ENCODE assay signal across 8 cellular contexts in genomic region chr4:183905593-183906485, GRCh38. TPM values are rescaled to one million over a fixed set of nuclear protein-coding genes. Genes with fewer than 3 reads are reported as not detected.
DNase-seq lines count a peak whose midpoint lies in the region; ATAC-seq and TF ChIP-seq lines count a peak whose summit lies in the region.

No MANE protein-coding gene starts in this region.

- ATAC-seq in activated CD8-positive, alpha-beta T cell treated with anti-CD3 and anti-CD28 coated beads, Interleukin-2, amount 10 ng/mL, durations not matched to agents 7 days and 5 days: peak; percentile 47
- ATAC-seq in GM19035 (IDR thresholded peaks at IDR 0.05; ENCODE audit: unreplicated experiment) (no peak), GM21381 (IDR thresholded peaks at IDR 0.05; ENCODE audit: unreplicated experiment) (no peak)

- H3K36me3 ChIP-seq in BE2C (no peaks in the 10 kb centered on the region), HUES64 (ENCODE audit: insufficient read depth, low read length) (no peaks in the 10 kb centered on the region), neuronal stem cell (replicated peaks in 1 of 2; ENCODE audit: control insufficient read depth in 2 of 2, insufficient read depth in 2 of 2, low read length in 2 of 2) (peaks cover 0 to 10% of the 10 kb centered on the region in 2 donors)

- H2AK5ac ChIP-seq in neuronal stem cell (ENCODE audit: low read depth, low read length): peak overlapping the region; percentile 38

- H3K4me1 Mint-ChIP-seq in activated CD8-positive, alpha-beta T cell treated with anti-CD3 and anti-CD28 coated beads, Interleukin-2, amount 10 ng/mL, durations not matched to agents 7 days and 5 days (ENCODE audit: low read depth): no peaks in the 10 kb centered on the region

- no peaks in the 10 kb centered on the region for H3K79me1 ChIP-seq in neuronal stem cell (ENCODE audit: low read depth, low read length)

- H3K18ac ChIP-seq in neuronal stem cell (ENCODE audit: low read length): peak overlapping the region; percentile 96

- no peaks in the 10 kb centered on the region for H3K9me3 ChIP-seq in BE2C
- 0 out of 2 replicates have a peak, but pooled peaks cover 3% of the 10 kb centered on the region for H3K9me3 ChIP-seq in HUES64 (ENCODE audit: insufficient read depth, low read depth, low read length)
- H3K9me3 ChIP-seq in neuronal stem cell (replicated peaks in 1 of 2; ENCODE audit: control insufficient read depth in 2 of 2, insufficient read depth in 1 of 2, low read depth in 1 of 2, low read length in 2 of 2): peaks cover 2 to 12% of the 10 kb centered on the region in 2 donors

- TF ChIP-seq CTCF in BE2C (IDR thresholded peaks at IDR 0.05; ENCODE audit: low read depth, low read length): no peak

- H3K36me3 Mint-ChIP-seq in activated CD8-positive, alpha-beta T cell treated with anti-CD3 and anti-CD28 coated beads, Interleukin-2, amount 10 ng/mL, durations not matched to agents 7 days and 5 days (ENCODE audit: low read depth): no peaks in the 10 kb centered on the region

- H3K9ac ChIP-seq in HUES64 (ENCODE audit: low read depth, low read length) (peak overlapping the region; percentile 83), neuronal stem cell (ENCODE audit: low read depth, low read length, poor library complexity) (peak overlapping the region; percentile 97)

- H3K27me3 ChIP-seq in BE2C (no peaks in the 10 kb centered on the region), HUES64 (ENCODE audit: insufficient read depth, low read length) (peaks cover 69% of the 10 kb centered on the region), neuronal stem cell (ENCODE audit: control insufficient read depth in 3 of 3, insufficient read depth in 3 of 3, low read depth in 1 of 3, low read length in 3 of 3) (no peaks in the 10 kb centered on the region)

- H3K4ac ChIP-seq in neuronal stem cell (ENCODE audit: low read length): no peak overlapping the region

- no peak overlapping the region for H3K27ac Mint-ChIP-seq in activated CD8-positive, alpha-beta T cell treated with anti-CD3 and anti-CD28 coated beads, Interleukin-2, amount 10 ng/mL, durations not matched to agents 7 days and 5 days

- H3K4me3 Mint-ChIP-seq in activated CD8-positive, alpha-beta T cell treated with anti-CD3 and anti-CD28 coated beads, Interleukin-2, amount 10 ng/mL, durations not matched to agents 7 days and 5 days: peak overlapping the region; percentile 20

- peak overlapping the region; percentile 92 for H3K4me2 ChIP-seq in neuronal stem cell (ENCODE audit: insufficient read depth, low read length, poor library complexity, severe bottlenecking)

- POLR2A ChIA-PET in activated CD8-positive, alpha-beta T cell treated with anti-CD3 and anti-CD28 coated beads, Interleukin-2, amount 10 ng/mL, durations not matched to agents 7 days and 5 days (lab: Charles Lee): no interaction called here

- H2BK5ac ChIP-seq in neuronal stem cell (ENCODE audit: low read length): peak overlapping the region; percentile 87

- CTCF ChIA-PET in activated CD8-positive, alpha-beta T cell treated with anti-CD3 and anti-CD28 coated beads, Interleukin-2, amount 10 ng/mL, durations not matched to agents 7 days and 5 days (lab: Charles Lee): no interaction called here

- H4K91ac ChIP-seq in neuronal stem cell (ENCODE audit: low read depth, low read length, poor library complexity): no peak overlapping the region

- peaks cover 75% of the 10 kb centered on the region for H3K27me3 Mint-ChIP-seq in activated CD8-positive, alpha-beta T cell treated with anti-CD3 and anti-CD28 coated beads, Interleukin-2, amount 10 ng/mL, durations not matched to agents 7 days and 5 days (ENCODE audit: low read depth)

- H2BK15ac ChIP-seq in neuronal stem cell (ENCODE audit: low read length): peak overlapping the region; percentile 49

- peaks cover 9% of the 10 kb centered on the region for H3K4me1 ChIP-seq in BE2C
- peaks cover 29% of the 10 kb centered on the region; the same call in 1 of the 2 replicates for H3K4me1 ChIP-seq in HUES64 (ENCODE audit: insufficient read depth, low read length)
- H3K4me1 ChIP-seq in neuronal stem cell (ENCODE audit: control insufficient read depth in 2 of 2, insufficient read depth in 1 of 2, low read depth in 1 of 2, low read length in 2 of 2): peaks cover 2 to 26% of the 10 kb centered on the region in 2 donors

- H3K9me3 Mint-ChIP-seq in activated CD8-positive, alpha-beta T cell treated with anti-CD3 and anti-CD28 coated beads, Interleukin-2, amount 10 ng/mL, durations not matched to agents 7 days and 5 days (ENCODE audit: insufficient read depth): no peaks in the 10 kb centered on the region

- H2BK120ac ChIP-seq in neuronal stem cell (ENCODE audit: low read depth, low read length): peak overlapping the region; percentile 49

- peak overlapping the region; percentile 82 for H2BK12ac ChIP-seq in neuronal stem cell (ENCODE audit: low read length)

- H3K4me3 ChIP-seq in BE2C (ENCODE audit: low read depth, low read length) (peak overlapping the region; percentile 94), HUES64 (ENCODE audit: low read length) (peak overlapping the region; percentile 72), neuronal stem cell (ENCODE audit: low read length in 2 of 2) (peak overlapping the region; percentile 76 to 93)

- peak overlapping the region; percentile 77 for H3K14ac ChIP-seq in neuronal stem cell (ENCODE audit: low read length)

- peak overlapping the region; percentile 66 for H3K23ac ChIP-seq in neuronal stem cell (ENCODE audit: low read depth, low read length, poor library complexity)

- H3K27ac ChIP-seq in HUES64 (ENCODE audit: low read depth, low read length) (peak overlapping the region; percentile 85), neuronal stem cell (replicated peaks; ENCODE audit: low read length) (peak overlapping the region; percentile 75)

- under 1% methylated on average over 86 of the region's 93 CpGs for WGBS in HUES64
- no CpG with 5 or more reads among the region's 93 CpGs for WGBS in neuronal stem cell (ENCODE audit: extremely low coverage in 2 of 2, insufficient read length in 2 of 2, insufficient replicate concordance in 1 of 2), 2 donors

- peak; percentile 70 for DNase-seq in BE2C
- DNase-seq in activated CD8-positive, alpha-beta T cell treated with anti-CD3 and anti-CD28 coated beads, Interleukin-2, amount 10 ng/mL, durations not matched to agents 7 days and 5 days: no peak
- peak; percentile 33 for DNase-seq in glomerular visceral epithelial cell (ENCODE audit: extremely low spot score)
- peak; percentile 67 for DNase-seq in neuronal stem cell (ENCODE audit: low spot score)
- DNase-seq in GM19240 (ENCODE audit: insufficient read length, low spot score): no peak

- peak overlapping the region; percentile 94 for H2AFZ ChIP-seq in neuronal stem cell (ENCODE audit: low read length)

- H4K8ac ChIP-seq in neuronal stem cell (ENCODE audit: low read depth, low read length): no peak overlapping the region

RNA-seq across cellular contexts. Expression of gene STOX2, which starts 0.7 kb away (rescaled TPM):
- polyA plus RNA-seq in BE2C (2012; ENCODE audit: insufficient read depth, insufficient read length, low read depth): 11.0 TPM
- polyA plus RNA-seq in HUES64 (2013, experiment 1 of 2): 19.6 TPM
- polyA plus RNA-seq in HUES64 (2013, experiment 2 of 2): 24.2 TPM
- not detected for total RNA-seq in activated CD8-positive, alpha-beta T cell treated with anti-CD3 and anti-CD28 coated beads, Interleukin-2, amount 10 ng/mL, durations not matched to agents 7 days and 5 days
- 14.2 TPM for polyA plus RNA-seq in neuronal stem cell (2013, experiment 1 of 2)
- 16.3 TPM for polyA plus RNA-seq in neuronal stem cell (2013, experiment 2 of 2)

Comparison
In these comparisons a context has a peak if more than half of its experiments do, and no peak if none do; other contexts are left out.
1. DNase-seq: peak in BE2C (single experiment), glomerular visceral epithelial cell (single experiment) and neuronal stem cell (single experiment); none in activated CD8-positive, alpha-beta T cell treated with anti-CD3 and anti-CD28 coated beads, Interleukin-2, amount 10 ng/mL, durations not matched to agents 7 days and 5 days (single experiment) and GM19240 (single experiment).
2. Peak in every context shown above with its lines, with median percentiles within 50 percentile points of each other: H3K4me3 ChIP-seq.